In the genomic region with DNA sequence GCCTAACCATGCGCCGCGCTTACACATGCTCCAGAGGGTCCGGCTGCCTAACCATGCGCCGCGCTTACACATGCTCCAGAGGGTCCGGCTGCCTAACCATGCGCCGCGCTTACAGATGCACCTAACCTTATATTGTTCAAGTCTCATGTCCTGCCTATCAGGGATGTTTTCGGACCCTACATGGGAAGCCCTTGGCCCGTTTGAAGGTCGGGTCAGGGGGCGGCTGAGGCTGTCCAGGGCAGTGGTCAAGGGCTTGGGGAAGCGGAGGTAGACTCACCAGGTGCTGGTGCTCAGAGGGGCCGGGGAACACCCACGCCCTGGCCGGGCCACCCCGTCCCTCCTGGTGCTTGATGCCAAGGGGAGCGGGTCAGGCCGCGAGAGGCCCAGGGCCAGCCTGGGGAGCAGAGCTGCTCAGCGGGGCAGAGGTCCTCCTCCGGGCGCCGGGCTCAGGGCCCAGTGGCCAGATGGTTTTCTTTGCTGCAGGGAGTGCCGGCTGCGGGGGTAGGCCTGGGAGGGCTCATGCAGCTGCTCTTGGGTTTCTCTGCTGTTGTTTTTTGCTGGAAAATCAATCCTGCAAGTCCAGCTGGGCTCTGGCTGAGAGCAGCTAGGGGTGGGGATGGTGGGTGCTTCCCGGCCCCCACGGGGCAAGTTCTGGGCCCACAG, we compare ENCODE assay signal across 11 cellular contexts. TPM values are rescaled to one million over a fixed set of nuclear protein-coding genes. Genes with fewer than 3 reads are reported as not detected.
DNase-seq lines count a peak whose midpoint lies in the region; ATAC-seq and TF ChIP-seq lines count a peak whose summit lies in the region.
"Had no signal": no experiment of that assay in that cellular context is flagged by ENCODE, and none has a peak within 500 bp of the region (broad histone marks: within the 10 kb centered on the region; RNA-seq: fewer than 3 reads in every experiment).

No MANE protein-coding gene starts in this region.

- H3K27ac Mint-ChIP-seq in stimulated activated memory B cell treated with anti-CD40 and anti-IgM and Interleukin-4, amounts not matched to agents 10 μg/mL and 1 μg/mL and 100 μg/mL, for 72 hours: no peak overlapping the region
- H3K27ac Mint-ChIP-seq in naive thymus-derived CD4-positive, alpha-beta T cell: no peak overlapping the region

- no peaks in the 10 kb centered on the region for H3K9me3 ChIP-seq in body of pancreas
- H3K9me3 ChIP-seq in naive thymus-derived CD4-positive, alpha-beta T cell (ENCODE audit: control insufficient read depth in 2 of 3, low read length in 3 of 3): no peaks in the 10 kb centered on the region

- H3K4me1 ChIP-seq in body of pancreas: peaks cover 50% of the 10 kb centered on the region
- peaks cover 0 to 32% of the 10 kb centered on the region in 2 donors for H3K4me1 ChIP-seq in naive thymus-derived CD4-positive, alpha-beta T cell (ENCODE audit: control insufficient read depth in 2 of 2, insufficient read depth in 2 of 2, low read length in 2 of 2)

- H3K36me3 ChIP-seq in H7 (replicated peaks; ENCODE audit: control insufficient read depth, insufficient read depth, low read length): peaks cover 6% of the 10 kb centered on the region
- peaks cover 0 to 5% of the 10 kb centered on the region in 2 donors for H3K36me3 ChIP-seq in body of pancreas (replicated peaks in 1 of 2; ENCODE audit: insufficient read depth in 1 of 2, low read depth in 2 of 2)
- H3K36me3 ChIP-seq in naive thymus-derived CD4-positive, alpha-beta T cell (ENCODE audit: control insufficient read depth in 2 of 3, insufficient read depth in 3 of 3, low read length in 3 of 3): peaks cover 0 to 30% (median 0%) of the 10 kb centered on the region in 3 experiments

- H3K27me3 ChIP-seq in H7 (ENCODE audit: control insufficient read depth, insufficient read depth, low read length) (no peaks in the 10 kb centered on the region), body of pancreas (no peaks in the 10 kb centered on the region)
- no peaks in the 10 kb centered on the region for H3K27me3 ChIP-seq in naive thymus-derived CD4-positive, alpha-beta T cell (ENCODE audit: control insufficient read depth in 2 of 2, insufficient read depth in 2 of 2, low read length in 2 of 2)

- peak; percentile 73 for DNase-seq in H7
- DNase-seq in body of pancreas: peak; percentile 59 to 80 (median 74)
- DNase-seq in iPS-NIHi11 (ENCODE audit: low spot score): peak; percentile 48
- no peak for DNase-seq in naive thymus-derived CD4-positive, alpha-beta T cell
- DNase-seq: PC-9 had no signal

- H3K4me1 Mint-ChIP-seq in stimulated activated memory B cell treated with anti-CD40 and anti-IgM and Interleukin-4, amounts not matched to agents 10 μg/mL and 1 μg/mL and 100 μg/mL, for 72 hours: peaks cover 37% of the 10 kb centered on the region
- peaks cover 0 to 25% (median 18%) of the 10 kb centered on the region in 7 donors for H3K4me1 Mint-ChIP-seq in naive thymus-derived CD4-positive, alpha-beta T cell

- intact Hi-C loops in body of pancreas (cut with DNase I): no loop called here
- intact Hi-C loops in naive thymus-derived CD4-positive, alpha-beta T cell (cut with micrococcal nuclease): no loop called here

- peaks cover 2% of the 10 kb centered on the region for H3K9me3 Mint-ChIP-seq in stimulated activated memory B cell treated with anti-CD40 and anti-IgM and Interleukin-4, amounts not matched to agents 10 μg/mL and 1 μg/mL and 100 μg/mL, for 72 hours
- no peaks in the 10 kb centered on the region for H3K9me3 Mint-ChIP-seq in naive thymus-derived CD4-positive, alpha-beta T cell
- H3K9me3 Mint-ChIP-seq: activated naive CD4-positive, alpha-beta T cell treated with anti-CD3 and anti-CD28 coated beads, Interleukin-2, amount 50 U/mL, for 24 hours had no signal

- H3K36me3 Mint-ChIP-seq in stimulated activated memory B cell treated with anti-CD40 and anti-IgM and Interleukin-4, amounts not matched to agents 10 μg/mL and 1 μg/mL and 100 μg/mL, for 72 hours: peaks cover 56% of the 10 kb centered on the region
- peaks cover 0 to 6% (median 0%) of the 10 kb centered on the region in 5 donors for H3K36me3 Mint-ChIP-seq in naive thymus-derived CD4-positive, alpha-beta T cell
- H3K36me3 Mint-ChIP-seq: activated naive CD4-positive, alpha-beta T cell treated with anti-CD3 and anti-CD28 coated beads, Interleukin-2, amount 50 U/mL, for 24 hours had no signal

- H3K27ac ChIP-seq in body of pancreas: peak overlapping the region in 3 of 4 donors; percentile 14 to 55 (median 49)
- no peak overlapping the region for H3K27ac ChIP-seq in naive thymus-derived CD4-positive, alpha-beta T cell (ENCODE audit: low read depth, low read length)
- H3K27ac ChIP-seq: HL-60, PC-9 had no signal

- POLR2A ChIA-PET in naive thymus-derived CD4-positive, alpha-beta T cell (lab: Charles Lee): no interaction called here

- H3K4me3 Mint-ChIP-seq in stimulated activated memory B cell treated with anti-CD40 and anti-IgM and Interleukin-4, amounts not matched to agents 10 μg/mL and 1 μg/mL and 100 μg/mL, for 72 hours: no peak overlapping the region
- H3K4me3 Mint-ChIP-seq in naive thymus-derived CD4-positive, alpha-beta T cell: no peak overlapping the region
- H3K4me3 Mint-ChIP-seq: activated naive CD4-positive, alpha-beta T cell treated with anti-CD3 and anti-CD28 coated beads, Interleukin-2, amount 50 U/mL, for 24 hours had no signal

- WGBS in body of pancreas, 2 donors: 50 to 69% methylated on average over 21 to 29 of the region's 31 CpGs

- ATAC-seq in body of pancreas (peak; percentile 57), GM18907 (IDR thresholded peaks at IDR 0.05; ENCODE audit: unreplicated experiment) (no peak), GM19452 (IDR thresholded peaks at IDR 0.05; ENCODE audit: unreplicated experiment) (no peak), GM19395 (IDR thresholded peaks at IDR 0.05; ENCODE audit: unreplicated experiment) (no peak)
- ATAC-seq in stimulated activated memory B cell treated with anti-CD40 and anti-IgM and Interleukin-4, amounts not matched to agents 10 μg/mL and 1 μg/mL and 100 μg/mL, for 72 hours: peak; percentile 1
- no peak for ATAC-seq in naive thymus-derived CD4-positive, alpha-beta T cell

- no peak for TF ChIP-seq POLR2A in body of pancreas (IDR thresholded peaks at IDR 0.05)

- no peak for TF ChIP-seq CTCF in body of pancreas (IDR thresholded peaks at IDR 0.05)

- no peaks in the 10 kb centered on the region for H3K27me3 Mint-ChIP-seq in stimulated activated memory B cell treated with anti-CD40 and anti-IgM and Interleukin-4, amounts not matched to agents 10 μg/mL and 1 μg/mL and 100 μg/mL, for 72 hours
- H3K27me3 Mint-ChIP-seq in naive thymus-derived CD4-positive, alpha-beta T cell: no peaks in the 10 kb centered on the region
- H3K27me3 Mint-ChIP-seq: activated naive CD4-positive, alpha-beta T cell treated with anti-CD3 and anti-CD28 coated beads, Interleukin-2, amount 50 U/mL, for 24 hours had no signal

- CTCF ChIA-PET in naive thymus-derived CD4-positive, alpha-beta T cell (lab: Charles Lee): no interaction called here

- H3K4me3 ChIP-seq in H7 (ENCODE audit: insufficient read depth, low read depth, low read length) (no peak overlapping the region), body of pancreas (no peak overlapping the region)
- no peak overlapping the region for H3K4me3 ChIP-seq in naive thymus-derived CD4-positive, alpha-beta T cell (ENCODE audit: low read length)
- H3K4me3 ChIP-seq: PC-9 had no signal

RNA-seq across cellular contexts. Expression of a gene that starts 35.4 kb away (rescaled TPM):
- 0.62 and 2.5 TPM in 2 replicates for total RNA-seq in H7 (2014; rRNA removed; shearing (Covaris generic))
- 10 to 100 TPM; 25.4 to 33.5 TPM for total RNA-seq in body of pancreas
- total RNA-seq in naive thymus-derived CD4-positive, alpha-beta T cell: 10 to 100 TPM in 3 of 5 experiments, 1 to 10 TPM in 2; 5.7 to 79.1 (median 16.0) TPM
- 1 to 10 TPM; 2.8 to 3.8 TPM for polyA plus RNA-seq in naive thymus-derived CD4-positive, alpha-beta T cell

RNA-seq across cellular contexts. Expression of a gene that starts 41.2 kb away (rescaled TPM):
- total RNA-seq in H7 (2014; rRNA removed; shearing (Covaris generic)): 267 and 360 TPM in 2 replicates
- 100 to 1,000 TPM; 148 to 458 TPM for total RNA-seq in body of pancreas
- 100 to 1,000 TPM; 177 to 233 (median 200) TPM for total RNA-seq in naive thymus-derived CD4-positive, alpha-beta T cell
- 10 to 100 TPM; 57.2 to 79.2 TPM for polyA plus RNA-seq in naive thymus-derived CD4-positive, alpha-beta T cell

Comparison
In these comparisons a context has a peak if more than half of its experiments do, and no peak if none do; other contexts are left out.
1. DNase-seq: peak in H7 (single experiment), body of pancreas (4 of 4) and iPS-NIHi11 (single experiment); none in naive thymus-derived CD4-positive, alpha-beta T cell (0 of 9).
2. ATAC-seq: peak in body of pancreas (single experiment) and stimulated activated memory B cell treated with anti-CD40 and anti-IgM and Interleukin-4, amounts not matched to agents 10 μg/mL and 1 μg/mL and 100 μg/mL, for 72 hours (single experiment); none in GM18907 (single experiment), GM19452 (single experiment), GM19395 (single experiment) and naive thymus-derived CD4-positive, alpha-beta T cell (single experiment).